Comparison of ENCODE assay signal across 12 cellular contexts in the genomic region with DNA sequence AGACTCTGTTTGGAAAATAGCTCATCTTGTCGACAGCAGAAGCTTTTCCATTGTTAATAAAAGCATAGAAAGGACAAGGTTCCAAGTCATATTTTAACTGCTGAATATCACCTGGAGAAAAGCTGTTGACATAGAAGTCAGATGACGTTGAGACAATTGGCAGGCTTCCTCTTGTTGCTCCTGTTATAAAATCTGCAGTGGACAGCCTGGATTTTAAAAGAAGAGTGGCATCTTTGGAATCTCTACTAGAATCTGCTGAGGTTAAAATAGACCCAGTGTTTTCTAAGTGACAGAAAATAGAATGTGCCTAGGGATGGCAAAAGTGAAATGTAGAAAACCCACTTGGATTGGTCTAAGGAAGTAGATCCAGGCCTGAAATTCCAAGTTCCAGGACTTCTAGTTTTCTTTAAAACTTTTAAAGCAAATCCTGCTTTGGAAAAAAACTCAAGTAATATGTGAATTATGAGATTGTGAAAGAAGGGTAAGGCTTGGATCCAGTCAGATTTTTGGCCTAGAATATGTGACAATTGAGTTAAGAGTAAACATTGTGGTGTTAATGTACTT. TPM values are rescaled to one million over a fixed set of nuclear protein-coding genes. Genes with fewer than 3 reads are reported as not detected.
DNase-seq lines count a peak whose midpoint lies in the region; ATAC-seq lines count a peak whose summit lies in the region.
"Had no signal": no experiment of that assay in that cellular context is flagged by ENCODE, and none has a peak within 500 bp of the region (broad histone marks: within the 10 kb centered on the region; RNA-seq: fewer than 3 reads in every experiment).

No MANE protein-coding gene starts in this region.

- DNase-seq in Right ventricle myocardium inferior (ENCODE audit: missing footprints) (no peak), cardiac septum (ENCODE audit: low spot score) (no peak), dedifferentiated amniotic fluid mesenchymal stem cell (ENCODE audit: extremely low spot score) (peak; percentile 53), mesenchymal stem cell (peak; percentile 46), aorta (no peak), LoVo (ENCODE audit: low spot score) (no peak), inferior parietal cortex (ENCODE audit: extremely low spot score) (no peak), cortex of kidney (lab: John Stamatoyannopoulos, UW) (no peak)
- DNase-seq: activated T-cell treated with anti-CD3 and anti-CD28 coated beads, Interleukin-2, amount 50 U/mL, for 24 hours; glutamatergic neuron; Karpas-422 had no signal

- H2BK120ac ChIP-seq in mesenchymal stem cell (ENCODE audit: low read depth, low read length), result no peak overlapping the region

- H3K79me1 ChIP-seq in mesenchymal stem cell (replicated peaks; ENCODE audit: low read length, poor library complexity, severe bottlenecking), result peaks cover 16% of the 10 kb centered on the region

- H3K27me3 ChIP-seq in mesenchymal stem cell (ENCODE audit: control insufficient read depth in 1 of 2, insufficient read depth in 1 of 2, low read length in 2 of 2), result no peaks in the 10 kb centered on the region
- no peaks in the 10 kb centered on the region for H3K27me3 ChIP-seq in aorta (ENCODE audit: control insufficient read depth in 1 of 2, insufficient read depth in 2 of 2, low read length in 1 of 2)

- H3K9ac ChIP-seq in mesenchymal stem cell (ENCODE audit: low read length), result peak overlapping the region; percentile 53

- H4K8ac ChIP-seq in mesenchymal stem cell (ENCODE audit: low read length), result no peak overlapping the region

- WGBS in mesenchymal stem cell, result 15% methylated on average over 2 of the region's 2 CpGs
- 6 to 10% methylated on average over 2 of the region's 2 CpGs for WGBS in aorta, 2 donors

- no peak overlapping the region for H4K91ac ChIP-seq in mesenchymal stem cell (ENCODE audit: low read length)

- H3K18ac ChIP-seq in mesenchymal stem cell (ENCODE audit: low read depth in 1 of 2, low read length in 2 of 2), result no peak overlapping the region

- H3K36me3 ChIP-seq in mesenchymal stem cell (ENCODE audit: control insufficient read depth in 1 of 2, insufficient read depth in 2 of 2, low read depth in 1 of 2, low read length in 2 of 2) (peaks cover 6 to 18% of the 10 kb centered on the region in 2 experiments), aorta (ENCODE audit: control insufficient read depth in 1 of 2, insufficient read depth in 2 of 2, low read length in 1 of 2) (no peaks in the 10 kb centered on the region)

- H3K4me2 ChIP-seq in mesenchymal stem cell (ENCODE audit: low read length, poor library complexity, severe bottlenecking), result no peak overlapping the region

- H3K4me1 ChIP-seq in mesenchymal stem cell (ENCODE audit: control insufficient read depth, insufficient read depth, low read depth, low read length) (peaks cover 4% of the 10 kb centered on the region), aorta (ENCODE audit: control insufficient read depth in 1 of 2, insufficient read depth in 2 of 2, low read length in 2 of 2) (peaks cover 3 to 5% of the 10 kb centered on the region in 2 donors)

- H2AFZ ChIP-seq in mesenchymal stem cell (ENCODE audit: low read depth, low read length), result no peak overlapping the region

- H2BK15ac ChIP-seq in mesenchymal stem cell (ENCODE audit: low read depth, poor library complexity, severe bottlenecking), result no peak overlapping the region

- H3K4me3 ChIP-seq in mesenchymal stem cell (ENCODE audit: insufficient read depth in 1 of 2, low read depth in 1 of 2, low read length in 2 of 2) (no peak overlapping the region), aorta (ENCODE audit: low read length in 2 of 2) (no peak overlapping the region)
- H3K4me3 ChIP-seq: SK-N-MC had no signal

- no peak overlapping the region for H3K23ac ChIP-seq in mesenchymal stem cell (ENCODE audit: low read length in 2 of 2)

- intact Hi-C loops in Right ventricle myocardium inferior (cut with DNase I), result no loop called here
- intact Hi-C loops in cardiac septum (cut with DNase I), result loop anchor here (5.0 kb wide), 1 partner anchor 267 kb away; no protein-coding TSS in a partner anchor
- intact Hi-C loops in aorta (cut with DNase I), result loop anchor here (5.0 to 10.0 kb wide), 2 partner anchors 52 to 270 kb away; a partner anchor contains a TSS

- no peak overlapping the region for H2BK12ac ChIP-seq in mesenchymal stem cell (ENCODE audit: low read length in 2 of 2)

- H3K9me3 ChIP-seq in mesenchymal stem cell (ENCODE audit: control insufficient read depth, low read length) (no peaks in the 10 kb centered on the region), aorta (ENCODE audit: control insufficient read depth, low read length) (no peaks in the 10 kb centered on the region)

- H3K27ac ChIP-seq in mesenchymal stem cell (ENCODE audit: low read length, poor library complexity, severe bottlenecking) (no peak overlapping the region), aorta (ENCODE audit: low read depth in 1 of 2, low read length in 2 of 2) (peak overlapping the region in 1 of 2 donors; percentile 82)
- H3K27ac ChIP-seq: SK-N-MC had no signal

- no peak overlapping the region for H2AK5ac ChIP-seq in mesenchymal stem cell (ENCODE audit: low read length, severe bottlenecking)

- no peak overlapping the region for H3K4ac ChIP-seq in mesenchymal stem cell (ENCODE audit: low read depth in 1 of 2, low read length in 2 of 2)

- no peak overlapping the region for H3K14ac ChIP-seq in mesenchymal stem cell (ENCODE audit: low read length in 2 of 2)

- no peak overlapping the region for H2BK5ac ChIP-seq in mesenchymal stem cell (ENCODE audit: low read depth, low read length, poor library complexity, severe bottlenecking)

- ATAC-seq in Right ventricle myocardium inferior, result peak; percentile 24
- peak; percentile 49 for ATAC-seq in aorta (ENCODE audit: low FRiP score)

RNA-seq across cellular contexts. Expression of a gene that starts 53.6 kb away (rescaled TPM):
- total RNA-seq in Right ventricle myocardium inferior (365 TPM), cardiac septum (532 TPM), aorta (100 to 1,000 TPM in 1 of 2 donors, 10 to 100 TPM in 1; 81.9 to 237 TPM)
- polyA plus RNA-seq in mesenchymal stem cell (2013, experiment 1 of 2), result 133 TPM
- polyA plus RNA-seq in mesenchymal stem cell (2013, experiment 2 of 2), result 136 TPM
- 100 to 1,000 TPM; 145 to 147 TPM for polyA plus RNA-seq in aorta

RNA-seq across cellular contexts. Expression of a gene that starts 55.4 kb away (rescaled TPM):
- total RNA-seq in Right ventricle myocardium inferior (9.9 TPM), cardiac septum (11.1 TPM), aorta (10 to 100 TPM; 18.6 to 22.0 TPM)
- polyA plus RNA-seq in mesenchymal stem cell (2013, experiment 1 of 2), result 8.0 TPM
- 8.1 TPM for polyA plus RNA-seq in mesenchymal stem cell (2013, experiment 2 of 2)
- 1 to 10 TPM; 2.5 to 5.6 TPM for polyA plus RNA-seq in aorta

Comparison
In these comparisons a context has a peak if more than half of its experiments do, and no peak if none do; other contexts are left out.
1. DNase-seq: peak in dedifferentiated amniotic fluid mesenchymal stem cell (single experiment) and mesenchymal stem cell (single experiment); none in Right ventricle myocardium inferior (single experiment), cardiac septum (single experiment), aorta (0 of 2), LoVo (single experiment), inferior parietal cortex (single experiment) and cortex of kidney (single experiment).